8 cellular contexts compared by ENCODE assay signal in the genomic region with DNA sequence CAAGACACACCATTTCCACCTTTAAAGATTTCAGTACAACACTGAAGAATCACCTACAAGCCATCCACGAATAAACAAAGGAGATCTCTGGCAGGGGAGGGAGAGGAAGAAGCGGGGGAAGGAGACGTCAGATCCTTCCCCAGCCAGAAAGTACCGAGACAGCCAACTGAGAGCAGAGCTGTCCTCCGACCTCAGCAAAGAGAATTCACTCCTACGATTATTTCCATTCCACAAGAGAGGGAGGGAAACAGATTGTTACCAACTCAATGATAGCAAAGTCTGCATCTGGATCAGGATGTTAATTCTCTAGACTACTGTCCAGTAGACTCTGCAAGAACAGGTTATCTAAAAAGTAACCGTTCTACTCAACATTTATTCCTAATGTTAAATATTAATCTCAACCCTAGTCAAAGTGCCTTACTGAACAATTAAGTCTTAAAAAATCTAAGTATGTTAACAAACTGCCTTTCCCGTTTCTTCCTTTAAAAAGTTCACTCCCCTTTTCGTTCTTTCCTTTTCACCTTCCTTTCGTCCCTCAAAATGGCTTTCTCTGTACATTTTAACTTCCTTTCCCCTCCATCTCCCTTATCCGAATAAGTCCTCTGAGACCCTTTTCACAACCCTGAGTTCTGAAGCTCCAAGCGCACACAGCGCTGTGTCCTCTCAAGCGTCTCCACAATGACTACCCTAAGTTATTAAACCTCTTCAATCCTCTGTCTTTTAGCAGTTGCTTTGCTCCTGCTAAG. TPM values are rescaled to one million over a fixed set of nuclear protein-coding genes. Genes with fewer than 3 reads are reported as not detected.
A peak's percentile ranks its signal among the peaks of the same experiment; 100 is the strongest.
DNase-seq lines count a peak whose midpoint lies in the region; ATAC-seq and TF ChIP-seq lines count a peak whose summit lies in the region.

No MANE protein-coding gene starts in this region.

- no peaks in the 10 kb centered on the region for H3K27me3 ChIP-seq in tibial nerve

- peak in 1 of 2 donors; percentile 94 for TF ChIP-seq EP300 in tibial nerve (IDR thresholded peaks at IDR 0.05)

- peaks cover 0 to 64% (median 22%) of the 10 kb centered on the region in 4 donors for H3K4me1 ChIP-seq in tibial nerve

- TF ChIP-seq CTCF in fibroblast of pulmonary artery (IDR thresholded peaks at IDR 0.05; ENCODE audit: low read length, missing control alignments) (no peak), osteocyte (IDR thresholded peaks at IDR 0.05) (no peak), tibial nerve (IDR thresholded peaks at IDR 0.05) (no peak)

- H3K27ac Mint-ChIP-seq in activated T-cell treated with anti-CD3 and anti-CD28 coated beads, Interleukin-2, amount 50 U/mL, for 72 hours, result peak overlapping the region; percentile 98
- peak overlapping the region; percentile 99 for H3K27ac Mint-ChIP-seq in osteocyte (ENCODE audit: unreplicated experiment)

- H3K27ac ChIP-seq in tibial nerve, result peak overlapping the region; percentile 99 to 100 (median 100)

- peak; percentile 75 to 77 for TF ChIP-seq POLR2A in tibial nerve (IDR thresholded peaks at IDR 0.05)

- DNase-seq in DMS79 treated with DMSO at 0.1 percent for 48 hours (lab: John Stamatoyannopoulos, UW), result peak; percentile 12
- no peak for DNase-seq in DMS79 (lab: John Stamatoyannopoulos, UW)
- peak; percentile 30 for DNase-seq in NOMO-1 treated with DMSO at 0.1 percent for 48 hours (lab: John Stamatoyannopoulos, UW; ENCODE audit: unreplicated experiment)
- DNase-seq in activated T-cell treated with anti-CD3 and anti-CD28 coated beads, Interleukin-2, amount 50 U/mL, for 72 hours, result peak; percentile 56 to 60
- peak; percentile 82 for DNase-seq in fibroblast of pulmonary artery (ENCODE audit: low read depth)
- no peak for DNase-seq in osteocyte (ENCODE audit: extremely low spot score, unreplicated experiment)
- peak in 1 of 2 donors; percentile 40 for DNase-seq in tibial nerve (ENCODE audit: low spot score in 2 of 2)

- H3K36me3 ChIP-seq in tibial nerve, result peaks cover 0 to 23% (median 7%) of the 10 kb centered on the region in 3 donors

- peaks cover 71% of the 10 kb centered on the region for H3K4me1 Mint-ChIP-seq in activated T-cell treated with anti-CD3 and anti-CD28 coated beads, Interleukin-2, amount 50 U/mL, for 72 hours (ENCODE audit: low read depth)
- H3K4me1 Mint-ChIP-seq in osteocyte (ENCODE audit: unreplicated experiment), result peaks cover 35% of the 10 kb centered on the region

- H3K4me3 Mint-ChIP-seq in activated T-cell treated with anti-CD3 and anti-CD28 coated beads, Interleukin-2, amount 50 U/mL, for 72 hours, result peak overlapping the region; percentile 98 to 99
- peak overlapping the region; percentile 97 for H3K4me3 Mint-ChIP-seq in osteocyte (ENCODE audit: unreplicated experiment)

- peak; percentile 18 for ATAC-seq in HG02678 (IDR thresholded peaks at IDR 0.05; ENCODE audit: unreplicated experiment)
- peak in 1 of 2 donors; percentile 8 for ATAC-seq in activated T-cell treated with anti-CD3 and anti-CD28 coated beads, Interleukin-2, amount 50 U/mL, for 72 hours (replicated peaks in 1 of 2)

- 0 to 1% methylated on average over 14 of the region's 14 CpGs for WGBS in tibial nerve, 2 donors

- H3K36me3 Mint-ChIP-seq in activated T-cell treated with anti-CD3 and anti-CD28 coated beads, Interleukin-2, amount 50 U/mL, for 72 hours (ENCODE audit: insufficient read depth in 2 of 2), result peaks cover 11 to 27% of the 10 kb centered on the region in 2 donors
- H3K36me3 Mint-ChIP-seq in osteocyte (ENCODE audit: unreplicated experiment), result peaks cover 19% of the 10 kb centered on the region

- no peaks in the 10 kb centered on the region for H3K9me3 ChIP-seq in tibial nerve

- no peaks in the 10 kb centered on the region for H3K9me3 Mint-ChIP-seq in activated T-cell treated with anti-CD3 and anti-CD28 coated beads, Interleukin-2, amount 50 U/mL, for 72 hours
- no peaks in the 10 kb centered on the region for H3K9me3 Mint-ChIP-seq in osteocyte (ENCODE audit: unreplicated experiment)

- no peaks in the 10 kb centered on the region for H3K27me3 Mint-ChIP-seq in activated T-cell treated with anti-CD3 and anti-CD28 coated beads, Interleukin-2, amount 50 U/mL, for 72 hours (ENCODE audit: low read depth)
- H3K27me3 Mint-ChIP-seq in osteocyte (ENCODE audit: unreplicated experiment), result no peaks in the 10 kb centered on the region

- H3K4me3 ChIP-seq in fibroblast of pulmonary artery (replicated peaks; ENCODE audit: low read depth, low read length) (peak overlapping the region; percentile 93), tibial nerve (peak overlapping the region; percentile 71 to 97 (median 80))

RNA-seq across cellular contexts. Expression of a gene that starts 1.4 kb away (rescaled TPM):
- 10 to 100 TPM; 66.4 to 67.4 TPM for total RNA-seq in activated T-cell treated with anti-CD3 and anti-CD28 coated beads, Interleukin-2, amount 50 U/mL, for 72 hours
- 28.3 and 32.6 TPM in 2 replicates for total RNA-seq in osteocyte
- total RNA-seq in tibial nerve, result 10 to 100 TPM; 46.3 to 82.5 (median 58.2) TPM

Comparison
In these comparisons a context has a peak if more than half of its experiments do, and no peak if none do; other contexts are left out.
1. DNase-seq: peak in DMS79 treated with DMSO at 0.1 percent for 48 hours (single experiment), NOMO-1 treated with DMSO at 0.1 percent for 48 hours (single experiment), activated T-cell treated with anti-CD3 and anti-CD28 coated beads, Interleukin-2, amount 50 U/mL, for 72 hours (2 of 2) and fibroblast of pulmonary artery (single experiment); none in DMS79 (single experiment) and osteocyte (single experiment).